19 cellular contexts compared by ENCODE assay signal in the genomic region with DNA sequence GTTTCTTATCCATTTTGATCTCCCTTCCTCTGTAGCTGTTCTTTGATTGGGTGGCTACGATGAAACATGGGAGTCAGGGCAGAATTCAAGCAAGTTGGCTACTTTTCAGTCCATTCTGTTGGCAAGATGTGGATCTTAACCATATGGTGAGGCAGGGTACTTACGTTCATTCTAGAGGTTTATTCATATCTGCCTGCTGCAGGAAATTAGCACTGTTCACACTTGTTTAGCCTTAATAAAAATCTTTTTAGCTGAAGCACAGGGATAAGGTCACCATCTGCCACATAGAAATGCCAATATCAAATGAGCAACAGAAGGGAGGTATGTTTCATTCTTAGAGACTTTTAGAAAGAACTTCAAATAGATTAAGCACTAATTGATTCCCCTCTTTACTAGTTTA.
"Had no signal": no experiment of that assay in that cellular context is flagged by ENCODE, and none has a peak within 500 bp of the region (broad histone marks: within the 10 kb centered on the region; RNA-seq: fewer than 3 reads in every experiment).

No MANE protein-coding gene starts in this region.

- DNase-seq: activated CD4-positive, alpha-beta memory T cell treated with anti-CD3 and anti-CD28 coated beads for 36 hours; activated CD4-positive, alpha-beta T cell treated with anti-CD3 and anti-CD28 coated beads for 4 hours; activated T-cell treated with anti-CD3 and anti-CD28 coated beads for 4 hours; effector memory CD8-positive, alpha-beta T cell; esophagus squamous epithelium; hypothalamus; natural killer cell; pancreas; right lobe of liver; small intestine; stimulated activated CD4-positive, alpha-beta T cell treated with anti-CD3 and anti-CD28 coated beads, Interleukin-15, amount 100 ng/mL, for 24 hours; stimulated activated CD4-positive, alpha-beta T cell treated with anti-CD3 and anti-CD28 coated beads, Interleukin-2, amount 100 ng/mL, for 48 hours; T-helper 2 cell; testis had no signal

- H3K9me3 ChIP-seq: esophagus squamous epithelium, pancreas, right lobe of liver, testis had no signal

- H3K4me1 ChIP-seq: esophagus squamous epithelium, pancreas, right lobe of liver, testis had no signal

- H3K4me3 Mint-ChIP-seq: activated CD4-positive, alpha-beta memory T cell treated with anti-CD3 and anti-CD28 coated beads for 36 hours; activated naive CD8-positive, alpha-beta T cell; activated T-helper 1 cell treated with anti-CD3 and anti-CD28 coated beads, Interleukin-12 subunit alpha, Interleukin-12 subunit beta, Interleukin-2, Interleukin-4 antibody, amounts not matched to agents 30 ng/mL and 10 ng/mL and 1 ng/mL, durations not matched to agents 14 hours and 24 hours and 36 hours; effector memory CD8-positive, alpha-beta T cell; natural killer cell; type B pancreatic cell; WTC11 had no signal

- H3K27me3 ChIP-seq: esophagus squamous epithelium, pancreas, right lobe of liver, testis had no signal

- H3K27me3 Mint-ChIP-seq: activated CD4-positive, alpha-beta memory T cell treated with anti-CD3 and anti-CD28 coated beads for 36 hours; activated naive CD8-positive, alpha-beta T cell; effector memory CD8-positive, alpha-beta T cell had no signal

- H3K9me3 Mint-ChIP-seq: activated T-helper 1 cell treated with anti-CD3 and anti-CD28 coated beads, Interleukin-12 subunit alpha, Interleukin-12 subunit beta, Interleukin-2, Interleukin-4 antibody, amounts not matched to agents 30 ng/mL and 10 ng/mL and 1 ng/mL, durations not matched to agents 14 hours and 24 hours and 36 hours; effector memory CD8-positive, alpha-beta T cell; type B pancreatic cell; WTC11 had no signal

- H3K36me3 Mint-ChIP-seq: activated CD4-positive, alpha-beta memory T cell treated with anti-CD3 and anti-CD28 coated beads for 36 hours; activated naive CD8-positive, alpha-beta T cell; natural killer cell; type B pancreatic cell; WTC11 had no signal

- H3K4me3 ChIP-seq: esophagus squamous epithelium, lung, pancreas, right lobe of liver, testis had no signal

- ATAC-seq: effector memory CD8-positive, alpha-beta T cell; natural killer cell; pancreas; right lobe of liver; WTC11 had no signal

- H3K27ac Mint-ChIP-seq: activated CD4-positive, alpha-beta memory T cell treated with anti-CD3 and anti-CD28 coated beads for 36 hours; activated naive CD8-positive, alpha-beta T cell; activated T-helper 1 cell treated with anti-CD3 and anti-CD28 coated beads, Interleukin-12 subunit alpha, Interleukin-12 subunit beta, Interleukin-2, Interleukin-4 antibody, amounts not matched to agents 30 ng/mL and 10 ng/mL and 1 ng/mL, durations not matched to agents 14 hours and 24 hours and 36 hours; effector memory CD8-positive, alpha-beta T cell; natural killer cell; type B pancreatic cell; WTC11 had no signal

- H3K4me1 Mint-ChIP-seq: natural killer cell, WTC11 had no signal

- H3K27ac ChIP-seq: esophagus squamous epithelium, pancreas, right lobe of liver, testis had no signal

- H3K36me3 ChIP-seq: esophagus squamous epithelium, pancreas, right lobe of liver had no signal
